Comparison of ENCODE assay signal across 21 cellular contexts in genomic region chr10:125111350-125111749, GRCh38.
"Had no signal": no experiment of that assay in that cellular context is flagged by ENCODE, and none has a peak within 500 bp of the region (broad histone marks: within the 10 kb centered on the region; RNA-seq: fewer than 3 reads in every experiment).

No MANE protein-coding gene starts in this region.

- H3K27ac Mint-ChIP-seq: naive thymus-derived CD8-positive, alpha-beta T cell had no signal

- ATAC-seq: naive thymus-derived CD8-positive, alpha-beta T cell; psoas muscle; sciatic nerve had no signal

- H3K27me3 ChIP-seq: dorsolateral prefrontal cortex, hepatocyte, spleen, stomach, transverse colon had no signal

- H3K27ac ChIP-seq: dorsolateral prefrontal cortex, hepatocyte, parathyroid adenoma, psoas muscle, spleen, stomach, thoracic aorta, transverse colon had no signal

- H2AFZ ChIP-seq: hepatocyte, parathyroid adenoma had no signal

- H3K27me3 Mint-ChIP-seq: naive thymus-derived CD8-positive, alpha-beta T cell had no signal

- H3K9ac ChIP-seq: parathyroid adenoma had no signal

- H3K4me2 ChIP-seq: hepatocyte had no signal

- H3K9me3 ChIP-seq: mucosa of descending colon, stomach, thoracic aorta, transverse colon had no signal

- DNase-seq: cortex of kidney; dorsolateral prefrontal cortex; effector CD8-positive, alpha-beta T cell; foreskin melanocyte; kidney glomerular epithelial cell; retina; spleen; stimulated activated CD4-positive, alpha-beta T cell treated with anti-CD3 and anti-CD28 coated beads, Interleukin-15, amount 100 ng/mL, for 24 hours; stimulated activated CD4-positive, alpha-beta T cell treated with anti-CD3 and anti-CD28 coated beads, Interleukin-1b, Interleukin-23, amount 100 ng/mL, for 48 hours; stimulated activated CD4-positive, alpha-beta T cell treated with anti-CD3 and anti-CD28 coated beads, Interleukin-4, amount 100 ng/mL, for 4 hours; stimulated activated naive CD4-positive, alpha-beta T cell; substantia nigra; transverse colon had no signal

- H3K4me3 Mint-ChIP-seq: naive thymus-derived CD8-positive, alpha-beta T cell had no signal

- H3K4me3 ChIP-seq: dorsolateral prefrontal cortex, hepatocyte, mucosa of descending colon, psoas muscle, spleen, stomach, thoracic aorta, transverse colon had no signal
